ENCODE assay signal across 8 cellular contexts in genomic region chr6:127737009-127737486, GRCh38.
DNase-seq lines count a peak whose midpoint lies in the region; ATAC-seq and TF ChIP-seq lines count a peak whose summit lies in the region.

No MANE protein-coding gene starts in this region.

- H3K27me3 ChIP-seq in DND-41 (ENCODE audit: insufficient read depth, low read length, poor library complexity): no peaks in the 10 kb centered on the region

- H3K9ac ChIP-seq in DND-41 (ENCODE audit: low read depth, low read length): no peak overlapping the region

- H3K4me1 ChIP-seq in DND-41 (ENCODE audit: insufficient read depth, low read length): peaks cover 6% of the 10 kb centered on the region; the same call in 1 of the 2 replicates

- peaks cover 12 to 22% (median 12%) of the 10 kb centered on the region in 3 donors for H3K27me3 Mint-ChIP-seq in naive B cell

- H4K20me1 ChIP-seq in DND-41 (ENCODE audit: insufficient read depth, low read length): no peaks in the 10 kb centered on the region

- no peak overlapping the region for H3K4me2 ChIP-seq in DND-41 (ENCODE audit: insufficient read depth, low read length)

- ATAC-seq in DND-41 (ENCODE audit: insufficient read depth, low read depth): peak; percentile 97
- ATAC-seq in GM19467 (IDR thresholded peaks at IDR 0.05; ENCODE audit: unreplicated experiment): peak; percentile 95
- ATAC-seq in HG03460 (IDR thresholded peaks at IDR 0.05; ENCODE audit: unreplicated experiment): peak; percentile 92
- peak; percentile 46 to 63 for ATAC-seq in naive B cell (ENCODE audit: low read depth in 2 of 2)

- no peaks in the 10 kb centered on the region for H3K9me3 ChIP-seq in DND-41 (ENCODE audit: insufficient read depth, low read length, severe bottlenecking)

- no peak overlapping the region for H3K27ac Mint-ChIP-seq in naive B cell

- no peak overlapping the region for H3K4me3 Mint-ChIP-seq in naive B cell

- no peak overlapping the region for H3K27ac ChIP-seq in DND-41 (ENCODE audit: low read length)

- no peaks in the 10 kb centered on the region for H3K36me3 ChIP-seq in DND-41 (ENCODE audit: insufficient read depth, low read length)

- DNase-seq in DND-41 (peak; percentile 47), NCI-H345 (lab: John Stamatoyannopoulos, UW) (peak; percentile 55), epithelial cell of proximal tubule (ENCODE audit: low read depth) (peak; percentile 23), naive B cell (peak; percentile 17), cortex of kidney (lab: John Stamatoyannopoulos, UW) (no peak)
- peak; percentile 40 for DNase-seq in activated CD4-positive, alpha-beta T cell treated with anti-CD3 and anti-CD28 coated beads for 48 hours

- H3K36me3 Mint-ChIP-seq in naive B cell: no peaks in the 10 kb centered on the region

- no peak overlapping the region for H2AFZ ChIP-seq in DND-41 (ENCODE audit: low read depth, low read length)

- no peaks in the 10 kb centered on the region for H3K9me3 Mint-ChIP-seq in naive B cell

- H3K79me2 ChIP-seq in DND-41 (ENCODE audit: insufficient read depth, low read length): no peaks in the 10 kb centered on the region

- peak; percentile 79 for TF ChIP-seq CTCF in DND-41 (IDR thresholded peaks at IDR 0.05; ENCODE audit: borderline replicate concordance, extremely low read depth, low read length, poor library complexity, severe bottlenecking)
- TF ChIP-seq CTCF in epithelial cell of proximal tubule (conservative IDR thresholded peaks at IDR 0.05; ENCODE audit: low read depth, low read length): peak; percentile 76

- H3K4me3 ChIP-seq in DND-41 (ENCODE audit: low read depth in 1 of 2, low read length in 2 of 2) (no peak overlapping the region), epithelial cell of proximal tubule (ENCODE audit: low read depth, low read length) (no peak overlapping the region)

- no peaks in the 10 kb centered on the region for H3K4me1 Mint-ChIP-seq in naive B cell
